ENCODE assay signal across 14 cellular contexts in genomic region chr15:68608206-68608843, GRCh38. TPM values are rescaled to one million over a fixed set of nuclear protein-coding genes. Genes with fewer than 3 reads are reported as not detected.
DNase-seq lines count a peak whose midpoint lies in the region; ATAC-seq, FAIRE-seq and TF ChIP-seq lines count a peak whose summit lies in the region.
"Had no signal": no experiment of that assay in that cellular context is flagged by ENCODE, and none has a peak within 500 bp of the region (broad histone marks: within the 10 kb centered on the region; RNA-seq: fewer than 3 reads in every experiment).

No MANE protein-coding gene starts in this region.

- POLR2A ChIA-PET in WTC11 (lab: Charles Lee), result no interaction called here

- no peaks in the 10 kb centered on the region for H3K36me3 Mint-ChIP-seq in WTC11

- H3K27me3 Mint-ChIP-seq in WTC11 (ENCODE audit: low read depth), result peaks cover 2% of the 10 kb centered on the region; the same call in 1 of the 2 replicates

- H3K27ac ChIP-seq in substantia nigra (ENCODE audit: low read depth, low read length, poor library complexity, severe bottlenecking), result peak overlapping the region; percentile 88
- H3K27ac ChIP-seq: SK-N-MC had no signal

- ATAC-seq in WTC11, result peak; percentile 80

- H3K9me3 Mint-ChIP-seq in WTC11, result peaks cover 10% of the 10 kb centered on the region; the same call in 1 of the 2 replicates

- TF ChIP-seq CTCF in WTC11 (IDR thresholded peaks at IDR 0.05), result no peak
- no peak for TF ChIP-seq CTCF in fibroblast of mammary gland (conservative IDR thresholded peaks at IDR 0.05; ENCODE audit: control insufficient read depth, insufficient read depth, low read depth, low read length)

- no peak overlapping the region for H3K4me3 ChIP-seq in fibroblast of mammary gland (ENCODE audit: control insufficient read depth, low read depth, low read length)
- H3K4me3 ChIP-seq: SK-N-MC had no signal

- H3K4me1 Mint-ChIP-seq in WTC11, result peaks cover 36% of the 10 kb centered on the region

- CTCF ChIA-PET in WTC11 (lab: Charles Lee), result interaction anchor here (0.6 to 3.4 kb wide), 3 partner anchors 9 to 65 kb away, joined by 5 to 11 read pairs (median 11); no protein-coding TSS in a partner anchor

- no peak overlapping the region for H3K27ac Mint-ChIP-seq in WTC11

- no peak for DNase-seq in WTC11 (ENCODE audit: low spot score)
- peak; percentile 96 for DNase-seq in fibroblast of mammary gland (ENCODE audit: low read depth)
- DNase-seq in medulla oblongata (ENCODE audit: extremely low spot score), result peak; percentile 84
- DNase-seq in substantia nigra (lab: John Stamatoyannopoulos, UW), result peak in 40 of 49 donors; percentile 29 to 82 (median 65)
- no peak for DNase-seq in frontal cortex (ENCODE audit: low spot score in 2 of 2)
- DNase-seq in NCI-H510A (lab: John Stamatoyannopoulos, UW), result no peak
- no peak for DNase-seq in activated CD4-positive, alpha-beta T cell treated with anti-CD3 and anti-CD28 coated beads, Interleukin-2, amount 50 U/mL, for 48 hours
- DNase-seq in MV-4-11 (lab: John Stamatoyannopoulos, UW), result no peak
- DNase-seq: activated CD8-positive, alpha-beta memory T cell treated with anti-CD3 and anti-CD28 coated beads for 24 hours; COR-L47; cortex of kidney; kidney glomerular epithelial cell; stimulated activated CD4-positive, alpha-beta T cell treated with anti-CD3 and anti-CD28 coated beads, Interleukin-1b, Interleukin-23, amount 100 ng/mL, for 48 hours had no signal

- no peak for FAIRE-seq in frontal cortex (lab: Jason Lieb, UNC)

- H3K4me3 Mint-ChIP-seq in WTC11, result no peak overlapping the region

TF ChIP-seq in WTC11, 78 proteins besides CTCF, POLR2A, EP300 and RAD21:
- TF ChIP-seq SMAD3 (CRISPR knock-in tag; IDR thresholded peaks at IDR 0.05; ENCODE audit: borderline replicate concordance) (0 out of 2 replicates have a peak, but pooled peaks have one; percentile 25), AR (CRISPR knock-in tag; IDR thresholded peaks at IDR 0.05) (no peak), ZNF232 (CRISPR knock-in tag; IDR thresholded peaks at IDR 0.05) (0 out of 2 replicates have a peak, but pooled peaks have one; percentile 22)

RNA-seq across cellular contexts. Expression of gene CORO2B, which starts 29.5 kb away (rescaled TPM):
- 3.5 to 4.9 TPM (median 3.6 TPM) in 3 replicates for total RNA-seq in WTC11 (2021)
- total RNA-seq in frontal cortex, result 19.2 TPM

Comparison
In these comparisons a context has a peak if more than half of its experiments do, and no peak if none do; other contexts are left out.
1. DNase-seq: peak in fibroblast of mammary gland (single experiment), medulla oblongata (single experiment) and substantia nigra (40 of 49); none in WTC11 (single experiment), frontal cortex (0 of 2), NCI-H510A (single experiment), activated CD4-positive, alpha-beta T cell treated with anti-CD3 and anti-CD28 coated beads, Interleukin-2, amount 50 U/mL, for 48 hours (0 of 2) and MV-4-11 (single experiment).